9 cellular contexts compared by ENCODE assay signal in genomic region chr2:23480991-23481797, GRCh38.
A peak's percentile ranks its signal among the peaks of the same experiment; 100 is the strongest.
DNase-seq lines count a peak whose midpoint lies in the region; ATAC-seq and TF ChIP-seq lines count a peak whose summit lies in the region.
"Had no signal": no experiment of that assay in that cellular context is flagged by ENCODE, and none has a peak within 500 bp of the region (broad histone marks: within the 10 kb centered on the region; RNA-seq: fewer than 3 reads in every experiment).

No MANE protein-coding gene starts in this region.

- H3K4me2 ChIP-seq in neural progenitor cell: no peak overlapping the region

- peaks cover 6% of the 10 kb centered on the region for H3K27me3 Mint-ChIP-seq in neural progenitor cell (ENCODE audit: insufficient read depth, low read depth)
- H3K27me3 Mint-ChIP-seq in activated T-helper 2 cell treated with anti-CD3 and anti-CD28 coated beads, Interferon-gamma antibody, Interleukin-2, Interleukin-4, amounts not matched to agents 10 μg/mL and 5 μg/mL and 100 μg/mL, durations not matched to agents 14 hours and 24 hours and 36 hours (ENCODE audit: low read depth): peaks cover 20% of the 10 kb centered on the region

- no peaks in the 10 kb centered on the region for H3K9me3 ChIP-seq in neural progenitor cell (ENCODE audit: low read depth)
- H3K9me3 ChIP-seq in suprapubic skin: no peaks in the 10 kb centered on the region

- WGBS in suprapubic skin: 74% methylated on average over 16 of the region's 16 CpGs

- no peak for TF ChIP-seq POLR2A in suprapubic skin (IDR thresholded peaks at IDR 0.05)
- no peak for TF ChIP-seq POLR2A in erythroblast (IDR thresholded peaks at IDR 0.05; ENCODE audit: low read length)

- no peak for TF ChIP-seq CTCF in BJ (IDR thresholded peaks at IDR 0.05; ENCODE audit: insufficient read depth, low read depth, low read length)
- no peak for TF ChIP-seq CTCF in epithelial cell of proximal tubule (conservative IDR thresholded peaks at IDR 0.05; ENCODE audit: low read depth, low read length)
- TF ChIP-seq CTCF in neural progenitor cell (IDR thresholded peaks at IDR 0.05): no peak
- TF ChIP-seq CTCF in suprapubic skin (IDR thresholded peaks at IDR 0.05): no peak

- H3K27me3 ChIP-seq in BJ (ENCODE audit: control insufficient read depth, insufficient read depth, low read length) (no peaks in the 10 kb centered on the region), neural progenitor cell (no peaks in the 10 kb centered on the region), suprapubic skin (no peaks in the 10 kb centered on the region)

- H3K36me3 ChIP-seq in BJ (ENCODE audit: control insufficient read depth, insufficient read depth, low read length): peaks cover 11% of the 10 kb centered on the region
- no peaks in the 10 kb centered on the region for H3K36me3 ChIP-seq in neural progenitor cell
- H3K36me3 ChIP-seq in suprapubic skin: no peaks in the 10 kb centered on the region

- H3F3A ChIP-seq in neural progenitor cell (ENCODE audit: low read depth): peaks cover 19% of the 10 kb centered on the region

- CTCF ChIA-PET in BJ (lab: Yijun Ruan, JAX): no interaction called here

- DNase-seq in BJ (ENCODE audit: low read depth): peak; percentile 50
- peak; percentile 27 to 55 for DNase-seq in NCI-H2081 (lab: John Stamatoyannopoulos, UW)
- DNase-seq in epithelial cell of proximal tubule (ENCODE audit: low read depth): peak; percentile 59
- DNase-seq in neural progenitor cell (ENCODE audit: low spot score): no peak
- DNase-seq in suprapubic skin (ENCODE audit: low spot score in 2 of 2): no peak
- DNase-seq in erythroblast (lab: John Stamatoyannopoulos, UW): no peak
- DNase-seq in activated T-helper 2 cell treated with anti-CD3 and anti-CD28 coated beads, Interferon-gamma antibody, Interleukin-2, Interleukin-4, amounts not matched to agents 10 μg/mL and 5 μg/mL and 100 μg/mL, durations not matched to agents 14 hours and 24 hours and 36 hours (ENCODE audit: low spot score): no peak
- DNase-seq: activated T-cell treated with anti-CD3 and anti-CD28 coated beads, Interleukin-2, amount 50 U/mL, for 72 hours had no signal

- peaks cover 75% of the 10 kb centered on the region for H3K4me1 Mint-ChIP-seq in neural progenitor cell
- H3K4me1 Mint-ChIP-seq in activated T-helper 2 cell treated with anti-CD3 and anti-CD28 coated beads, Interferon-gamma antibody, Interleukin-2, Interleukin-4, amounts not matched to agents 10 μg/mL and 5 μg/mL and 100 μg/mL, durations not matched to agents 14 hours and 24 hours and 36 hours (ENCODE audit: low read depth): no peaks in the 10 kb centered on the region

- no peak for TF ChIP-seq EP300 in suprapubic skin (IDR thresholded peaks at IDR 0.05)

- H3K4me1 ChIP-seq in neural progenitor cell: peaks cover 13% of the 10 kb centered on the region
- H3K4me1 ChIP-seq in suprapubic skin: peaks cover 7% of the 10 kb centered on the region

- intact Hi-C loops in activated T-helper 2 cell treated with anti-CD3 and anti-CD28 coated beads, Interferon-gamma antibody, Interleukin-2, Interleukin-4, amounts not matched to agents 10 μg/mL and 5 μg/mL and 100 μg/mL, durations not matched to agents 14 hours and 24 hours and 36 hours (cut with micrococcal nuclease): no loop called here

- H3K27ac ChIP-seq in neural progenitor cell (no peak overlapping the region), suprapubic skin (no peak overlapping the region)

- H3K4me3 ChIP-seq in BJ (ENCODE audit: low read depth, low read length): no peak overlapping the region
- no peak overlapping the region for H3K4me3 ChIP-seq in epithelial cell of proximal tubule (ENCODE audit: low read depth, low read length)
- no peak overlapping the region for H3K4me3 ChIP-seq in neural progenitor cell
- no peak overlapping the region for H3K4me3 ChIP-seq in suprapubic skin

- H2AFZ ChIP-seq in neural progenitor cell (replicated peaks): no peak overlapping the region

- H3K9me3 Mint-ChIP-seq in neural progenitor cell: no peaks in the 10 kb centered on the region
- no peaks in the 10 kb centered on the region for H3K9me3 Mint-ChIP-seq in activated T-helper 2 cell treated with anti-CD3 and anti-CD28 coated beads, Interferon-gamma antibody, Interleukin-2, Interleukin-4, amounts not matched to agents 10 μg/mL and 5 μg/mL and 100 μg/mL, durations not matched to agents 14 hours and 24 hours and 36 hours
- H3K9me3 Mint-ChIP-seq: activated T-cell treated with anti-CD3 and anti-CD28 coated beads, Interleukin-2, amount 50 U/mL, for 72 hours had no signal

- no peaks in the 10 kb centered on the region for H3K79me2 ChIP-seq in neural progenitor cell (ENCODE audit: low read depth)

- H3K9ac ChIP-seq in neural progenitor cell: no peak overlapping the region

- POLR2A ChIA-PET in BJ (lab: Charles Lee): no interaction called here

- no peaks in the 10 kb centered on the region for H4K20me1 ChIP-seq in neural progenitor cell (ENCODE audit: low read depth)

- H3K27ac Mint-ChIP-seq in neural progenitor cell: peak overlapping the region; percentile 74
- no peak overlapping the region for H3K27ac Mint-ChIP-seq in activated T-helper 2 cell treated with anti-CD3 and anti-CD28 coated beads, Interferon-gamma antibody, Interleukin-2, Interleukin-4, amounts not matched to agents 10 μg/mL and 5 μg/mL and 100 μg/mL, durations not matched to agents 14 hours and 24 hours and 36 hours
- H3K27ac Mint-ChIP-seq: activated T-cell treated with anti-CD3 and anti-CD28 coated beads, Interleukin-2, amount 50 U/mL, for 72 hours had no signal

- ATAC-seq in HG03565 (IDR thresholded peaks at IDR 0.05; ENCODE audit: unreplicated experiment): no peak
- ATAC-seq: activated T-cell treated with anti-CD3 and anti-CD28 coated beads, Interleukin-2, amount 50 U/mL, for 72 hours had no signal

- H3K36me3 Mint-ChIP-seq in neural progenitor cell: no peaks in the 10 kb centered on the region
- H3K36me3 Mint-ChIP-seq in activated T-helper 2 cell treated with anti-CD3 and anti-CD28 coated beads, Interferon-gamma antibody, Interleukin-2, Interleukin-4, amounts not matched to agents 10 μg/mL and 5 μg/mL and 100 μg/mL, durations not matched to agents 14 hours and 24 hours and 36 hours (ENCODE audit: low read depth): no peaks in the 10 kb centered on the region

- H3K4me3 Mint-ChIP-seq in neural progenitor cell: no peak overlapping the region
- H3K4me3 Mint-ChIP-seq in activated T-helper 2 cell treated with anti-CD3 and anti-CD28 coated beads, Interferon-gamma antibody, Interleukin-2, Interleukin-4, amounts not matched to agents 10 μg/mL and 5 μg/mL and 100 μg/mL, durations not matched to agents 14 hours and 24 hours and 36 hours (ENCODE audit: low read depth): no peak overlapping the region
- H3K4me3 Mint-ChIP-seq: activated T-cell treated with anti-CD3 and anti-CD28 coated beads, Interleukin-2, amount 50 U/mL, for 72 hours had no signal

Comparison
In these comparisons a context has a peak if more than half of its experiments do, and no peak if none do; other contexts are left out.
1. DNase-seq: peak in BJ (single experiment), NCI-H2081 (2 of 2) and epithelial cell of proximal tubule (single experiment); none in neural progenitor cell (single experiment), suprapubic skin (0 of 2), erythroblast (0 of 2) and activated T-helper 2 cell treated with anti-CD3 and anti-CD28 coated beads, Interferon-gamma antibody, Interleukin-2, Interleukin-4, amounts not matched to agents 10 μg/mL and 5 μg/mL and 100 μg/mL, durations not matched to agents 14 hours and 24 hours and 36 hours (single experiment).